Comparison of ENCODE assay signal across 1 cellular context in genomic region chr19:47353307-47353712, GRCh38.
TF ChIP-seq lines count a peak whose summit lies in the region.

No MANE protein-coding gene starts in this region.

TF ChIP-seq in HepG2, 621 proteins besides CTCF, POLR2A, EP300 and RAD21 (continued from another document):
- TF ChIP-seq HMGXB3 (CRISPR knock-in tag; IDR thresholded peaks at IDR 0.05; ENCODE audit: borderline replicate concordance) (no peak), GMEB2 (CRISPR knock-in tag; IDR thresholded peaks at IDR 0.05; ENCODE audit: low read depth) (no peak), LRRFIP1 (CRISPR knock-in tag; conservative IDR thresholded peaks at IDR 0.05) (no peak), ZNF891 (CRISPR knock-in tag; IDR thresholded peaks at IDR 0.05) (no peak; the same call in 1 of the 2 replicates), ZFP82 (CRISPR knock-in tag; IDR thresholded peaks at IDR 0.05; ENCODE audit: borderline replicate concordance) (no peak), ZBTB7B (CRISPR knock-in tag; IDR thresholded peaks at IDR 0.05) (no peak), ZNF543 (CRISPR knock-in tag; IDR thresholded peaks at IDR 0.05) (no peak), HOXA7 (CRISPR knock-in tag; IDR thresholded peaks at IDR 0.05) (no peak), NCOA1 (CRISPR knock-in tag; IDR thresholded peaks at IDR 0.05) (no peak), DMTF1 (CRISPR knock-in tag; IDR thresholded peaks at IDR 0.05) (no peak), HNRNPLL (IDR thresholded peaks at IDR 0.05; ENCODE audit: low read depth, low read length, poor library complexity, severe bottlenecking) (peak; percentile 60), HMGXB4 (CRISPR knock-in tag; IDR thresholded peaks at IDR 0.05; ENCODE audit: borderline replicate concordance in 1 of 2, low read depth in 1 of 2) (peak in 1 of 2 experiments; percentile 55; a peak in 1 of 4 replicates), MXI1 (IDR thresholded peaks at IDR 0.05; ENCODE audit: borderline replicate concordance, low read depth, low read length) (peak; percentile 67; the same call in 1 of the 3 replicates), GPN1 (CRISPR knock-in tag; IDR thresholded peaks at IDR 0.05; ENCODE audit: borderline replicate concordance) (no peak), ZNF777 (CRISPR knock-in tag; IDR thresholded peaks at IDR 0.05) (no peak), ZNF772 (CRISPR knock-in tag; IDR thresholded peaks at IDR 0.05) (no peak), RBM39 (IDR thresholded peaks at IDR 0.05; ENCODE audit: low read depth, low read length, poor library complexity, severe bottlenecking) (peak; percentile 54), ZNF512 (CRISPR knock-in tag; IDR thresholded peaks at IDR 0.05) (no peak), ZFAT (CRISPR knock-in tag; conservative IDR thresholded peaks at IDR 0.05) (no peak), AFF4 (CRISPR knock-in tag; IDR thresholded peaks at IDR 0.05) (no peak), PAXIP1 (CRISPR knock-in tag; conservative IDR thresholded peaks at IDR 0.05) (peak; percentile 80), CHCHD3 (CRISPR knock-in tag; IDR thresholded peaks at IDR 0.05) (no peak), PAWR (CRISPR knock-in tag; IDR thresholded peaks at IDR 0.05; ENCODE audit: borderline replicate concordance) (no peak)
